12 cellular contexts compared by ENCODE assay signal in genomic region chr11:57069942-57070341, GRCh38.
"Had no signal": no experiment of that assay in that cellular context is flagged by ENCODE, and none has a peak within 500 bp of the region (broad histone marks: within the 10 kb centered on the region; RNA-seq: fewer than 3 reads in every experiment).

No MANE protein-coding gene starts in this region.

- H3K27me3 ChIP-seq: hepatocyte, stomach, testis had no signal

- H3K9me3 ChIP-seq: stomach, testis had no signal

- H3K79me2 ChIP-seq: hepatocyte had no signal

- H3K4me3 ChIP-seq: coronary artery, hepatocyte, stomach, testis had no signal

- H3K36me3 ChIP-seq: stomach had no signal

- H3K4me2 ChIP-seq: hepatocyte had no signal

- H3K4me1 ChIP-seq: testis had no signal

- DNase-seq: activated CD4-positive, CD25-positive, alpha-beta regulatory T cell treated with anti-CD3 and anti-CD28 coated beads, Interleukin-2, amount 50 U/mL, for 72 hours; activated naive CD4-positive, alpha-beta T cell treated with Interleukin-2 at 50 U/mL for 16 hours; central memory CD4-positive, alpha-beta T cell; effector CD4-positive, alpha-beta T cell; stimulated activated CD4-positive, alpha-beta T cell treated with anti-CD3 and anti-CD28 coated beads, Interleukin-12 subunit alpha, Interleukin-12 subunit beta, amount 100 ng/mL, for 4 hours; stimulated activated CD4-positive, alpha-beta T cell treated with anti-CD3 and anti-CD28 coated beads, Interleukin-2, amount 100 ng/mL, for 24 hours; stomach; T-helper 1 cell; testis had no signal

- H2AFZ ChIP-seq: hepatocyte had no signal

- H3K27ac ChIP-seq: coronary artery, hepatocyte, stomach, testis had no signal

- H3K4me3 Mint-ChIP-seq: neural crest cell had no signal
